ENCODE assay signal across 8 cellular contexts in genomic region chr19:39671739-39672363, GRCh38. TPM values are rescaled to one million over a fixed set of nuclear protein-coding genes. Genes with fewer than 3 reads are reported as not detected.
DNase-seq lines count a peak whose midpoint lies in the region; ATAC-seq and TF ChIP-seq lines count a peak whose summit lies in the region.

No MANE protein-coding gene starts in this region.

- peaks cover 24% of the 10 kb centered on the region for H3K4me1 ChIP-seq in CD4-positive, alpha-beta memory T cell (ENCODE audit: insufficient read depth, low read length)
- H3K4me1 ChIP-seq in H9 (ENCODE audit: insufficient read depth, low read length): peaks cover 5% of the 10 kb centered on the region; the same call in 1 of the 2 replicates
- no peaks in the 10 kb centered on the region for H3K4me1 ChIP-seq in trophoblast cell (ENCODE audit: control insufficient read depth in 1 of 2, insufficient read depth in 2 of 2, low read length in 2 of 2)

- H3K9ac ChIP-seq in H9 (ENCODE audit: extremely low read depth, insufficient read length, low read length) (no peak overlapping the region), trophoblast cell (ENCODE audit: low read length) (no peak overlapping the region)

- H3K27me3 Mint-ChIP-seq in CD4-positive, alpha-beta memory T cell: peaks cover 6 to 10% of the 10 kb centered on the region in 2 donors
- peaks cover 9% of the 10 kb centered on the region for H3K27me3 Mint-ChIP-seq in H9 (ENCODE audit: low read depth)

- no CpG with 5 or more reads among the region's 9 CpGs for WGBS in H9 (ENCODE audit: extremely low coverage, insufficient read length, low lambda C conversion rate)
- no CpG with 5 or more reads among the region's 9 CpGs for WGBS in trophoblast cell (ENCODE audit: extremely low coverage, insufficient coverage, insufficient read length)

- H3K18ac ChIP-seq in H9 (ENCODE audit: insufficient read length, low read depth, low read length) (no peak overlapping the region), trophoblast cell (ENCODE audit: low read length) (no peak overlapping the region)

- H3K79me2 ChIP-seq in H9 (ENCODE audit: insufficient read depth, low read length) (no peaks in the 10 kb centered on the region), trophoblast cell (ENCODE audit: control insufficient read depth, insufficient read depth, low read length, poor library complexity) (no peaks in the 10 kb centered on the region)

- H3K23me2 ChIP-seq in H9 (ENCODE audit: insufficient read length, low read depth, low read length, poor library complexity, severe bottlenecking): no peaks in the 10 kb centered on the region

- no peak overlapping the region for H4K91ac ChIP-seq in H9 (ENCODE audit: insufficient read length, low read depth, low read length)
- H4K91ac ChIP-seq in trophoblast cell (ENCODE audit: low read depth, low read length): no peak overlapping the region

- no peak overlapping the region for H2BK20ac ChIP-seq in H9 (ENCODE audit: low read depth, low read length, poor library complexity, severe bottlenecking)

- intact Hi-C loops in CD4-positive, alpha-beta memory T cell (cut with micrococcal nuclease): loop anchor here (1.0 to 5.0 kb wide), 7 partner anchors 95 to 232 kb away; partner anchors contain the start of genes DLL3 and TIMM50

- no peak overlapping the region for H3K4ac ChIP-seq in H9 (ENCODE audit: low read depth, low read length)
- H3K4ac ChIP-seq in trophoblast cell (ENCODE audit: low read depth, low read length): no peak overlapping the region

- DNase-seq in CD4-positive, alpha-beta memory T cell: peak; percentile 50 to 60 (median 59)
- DNase-seq in H9 (peak; percentile 55), NCI-H526 treated with DMSO at 0.1 percent for 48 hours (lab: John Stamatoyannopoulos, UW) (peak; percentile 67), fibroblast of pulmonary artery (ENCODE audit: low read depth) (peak; percentile 68), trophoblast cell (peak; percentile 53 to 87)
- DNase-seq in activated CD4-positive, alpha-beta T cell treated with anti-CD3 and anti-CD28 coated beads, Interleukin-2, amount 50 U/mL, for 1 hour: peak; percentile 25
- DNase-seq in activated CD8-positive, alpha-beta memory T cell treated with anti-CD3 and anti-CD28 coated beads, Interleukin-2, amount 50 U/mL, for 4 hours: no peak

- H3K23ac ChIP-seq in H9 (ENCODE audit: insufficient read length, low read depth, low read length) (no peak overlapping the region), trophoblast cell (ENCODE audit: low read length) (no peak overlapping the region)

- H3K79me1 ChIP-seq in H9 (ENCODE audit: insufficient read depth, low read depth, low read length, poor library complexity, severe bottlenecking): no peaks in the 10 kb centered on the region
- H3K79me1 ChIP-seq in trophoblast cell (ENCODE audit: low read length): no peaks in the 10 kb centered on the region

- H2AFZ ChIP-seq in H9 (ENCODE audit: low read length) (peak overlapping the region; percentile 74), trophoblast cell (ENCODE audit: insufficient read depth, low read length, poor library complexity) (no peak overlapping the region)

- no peaks in the 10 kb centered on the region for H3K27me3 ChIP-seq in CD4-positive, alpha-beta memory T cell (ENCODE audit: insufficient read depth, low read length)
- H3K27me3 ChIP-seq in H9 (ENCODE audit: insufficient read depth, low read length) (no peaks in the 10 kb centered on the region), trophoblast cell (ENCODE audit: insufficient read depth, low read length) (no peaks in the 10 kb centered on the region)

- no peak overlapping the region for H3K4me3 ChIP-seq in CD4-positive, alpha-beta memory T cell (ENCODE audit: low read length in 2 of 2)
- no peak overlapping the region for H3K4me3 ChIP-seq in fibroblast of pulmonary artery (replicated peaks; ENCODE audit: low read depth, low read length)
- no peak overlapping the region for H3K4me3 ChIP-seq in trophoblast cell (ENCODE audit: low read depth, low read length)

- no peak for ATAC-seq in GM21526 (IDR thresholded peaks at IDR 0.05; ENCODE audit: low FRiP score, unreplicated experiment)

- H2AK5ac ChIP-seq in H9 (ENCODE audit: insufficient read length, low read length): no peak overlapping the region
- H2AK5ac ChIP-seq in trophoblast cell (ENCODE audit: low read length): no peak overlapping the region

- H4K12ac ChIP-seq in trophoblast cell (ENCODE audit: low read depth, low read length): no peak overlapping the region

- H3K4me1 Mint-ChIP-seq in CD4-positive, alpha-beta memory T cell: peaks cover 5 to 33% (median 19%) of the 10 kb centered on the region in 4 donors
- H3K4me1 Mint-ChIP-seq in H9: peaks cover 15 to 20% of the 10 kb centered on the region in 2 experiments

- H3K9me3 Mint-ChIP-seq in CD4-positive, alpha-beta memory T cell: peaks cover 0 to 2% (median 0%) of the 10 kb centered on the region in 8 donors
- peaks cover 3 to 7% of the 10 kb centered on the region in 2 experiments; a peak in 4 of 5 replicates for H3K9me3 Mint-ChIP-seq in H9

- H3K4me2 ChIP-seq in H9 (ENCODE audit: insufficient read depth, insufficient read length, low read length) (no peak overlapping the region), trophoblast cell (ENCODE audit: low read length) (no peak overlapping the region)

- no peak overlapping the region for H2BK5ac ChIP-seq in H9 (ENCODE audit: insufficient read length, low read length)
- no peak overlapping the region for H2BK5ac ChIP-seq in trophoblast cell (ENCODE audit: low read depth, low read length, poor library complexity)

- POLR2A ChIA-PET in CD4-positive, alpha-beta memory T cell (lab: Charles Lee; ENCODE audit: partially characterized antibody): interaction anchor here (1.4 to 1.6 kb wide), 3 partner anchors 108 to 232 kb away, joined by 3 to 5 read pairs (median 4); no protein-coding TSS in a partner anchor

- H3K36me3 ChIP-seq in CD4-positive, alpha-beta memory T cell (ENCODE audit: insufficient read depth, low read length): no peaks in the 10 kb centered on the region
- no peaks in the 10 kb centered on the region for H3K36me3 ChIP-seq in trophoblast cell (ENCODE audit: control insufficient read depth in 1 of 2, insufficient read depth in 2 of 2, low read length in 2 of 2)

- H2BK15ac ChIP-seq in H9 (ENCODE audit: low read depth, low read length): no peak overlapping the region

- no peak overlapping the region for H2BK120ac ChIP-seq in H9 (ENCODE audit: low read depth, low read length, poor library complexity, severe bottlenecking)
- no peak overlapping the region for H2BK120ac ChIP-seq in trophoblast cell (ENCODE audit: insufficient read depth, low read length, poor library complexity)

- H4K5ac ChIP-seq in H9 (ENCODE audit: insufficient read length, low read depth, low read length): no peak overlapping the region

- H3K14ac ChIP-seq in H9 (ENCODE audit: insufficient read depth, low read length) (no peak overlapping the region), trophoblast cell (ENCODE audit: low read length) (no peak overlapping the region)

- H3K56ac ChIP-seq in H9 (ENCODE audit: insufficient read length, low read depth, low read length): no peak overlapping the region

- H3K4me3 Mint-ChIP-seq in CD4-positive, alpha-beta memory T cell: peak overlapping the region in 3 of 8 donors; percentile 5 to 20 (median 17)
- peak overlapping the region in 1 of 2 experiments; percentile 49; a peak in 1 of 5 replicates for H3K4me3 Mint-ChIP-seq in H9

- H3K36me3 Mint-ChIP-seq in CD4-positive, alpha-beta memory T cell: no peaks in the 10 kb centered on the region
- H3K36me3 Mint-ChIP-seq in H9 (ENCODE audit: insufficient read depth in 1 of 3, low read depth in 3 of 3): 0 out of 7 replicates have a peak, but pooled peaks cover 0 to under 1% (median 0%) of the 10 kb centered on the region in 3 experiments

- H4K8ac ChIP-seq in H9 (replicated peaks; ENCODE audit: insufficient read length, low read depth, low read length) (no peak overlapping the region), trophoblast cell (ENCODE audit: low read depth, low read length) (no peak overlapping the region)

- peak overlapping the region in 1 of 7 donors; percentile 9 for H3K27ac Mint-ChIP-seq in CD4-positive, alpha-beta memory T cell
- H3K27ac Mint-ChIP-seq in H9: no peak overlapping the region

- no peaks in the 10 kb centered on the region for H3K9me3 ChIP-seq in CD4-positive, alpha-beta memory T cell (ENCODE audit: control insufficient read depth in 1 of 2, low read length in 2 of 2)
- H3K9me3 ChIP-seq in H9 (ENCODE audit: control insufficient read depth, low read depth, low read length) (no peaks in the 10 kb centered on the region), trophoblast cell (ENCODE audit: insufficient read depth, low read depth, low read length) (no peaks in the 10 kb centered on the region)

- H3K27ac ChIP-seq in CD4-positive, alpha-beta memory T cell (ENCODE audit: low read depth, low read length): no peak overlapping the region
- H3K27ac ChIP-seq in H9 (ENCODE audit: insufficient read length, low read depth, low read length) (no peak overlapping the region), trophoblast cell (ENCODE audit: low read depth, low read length) (no peak overlapping the region)

- H4K20me1 ChIP-seq in H9 (ENCODE audit: control insufficient read depth, insufficient read depth, insufficient read length): no peaks in the 10 kb centered on the region

- peak overlapping the region; percentile 30 for H2BK12ac ChIP-seq in H9 (ENCODE audit: insufficient read length, low read depth, low read length)
- no peak overlapping the region for H2BK12ac ChIP-seq in trophoblast cell (ENCODE audit: low read length)

- CTCF ChIA-PET in CD4-positive, alpha-beta memory T cell (lab: Charles Lee; ENCODE audit: partially characterized antibody): interaction anchor here (1.1 to 7.1 kb wide), 7 partner anchors 10 to 236 kb away, joined by 4 to 100 read pairs (median 7); partner anchors contain the start of genes EID2B and RPS16

- H3T11ph ChIP-seq in H9 (ENCODE audit: low read length): no peak overlapping the region

- TF ChIP-seq CTCF in H9 (conservative IDR thresholded peaks at IDR 0.05) (peak; percentile 83), fibroblast of pulmonary artery (IDR thresholded peaks at IDR 0.05; ENCODE audit: low read length, missing control alignments) (peak; percentile 48)

RNA-seq across cellular contexts. Expression of gene LGALS16, which starts 16.1 kb away (rescaled TPM):
- not detected for total RNA-seq in CD4-positive, alpha-beta memory T cell
- not detected for polyA plus RNA-seq in CD4-positive, alpha-beta memory T cell
- total RNA-seq in H9 (2021): not detected in 2 replicates
- 255 and 289 TPM in 2 replicates for polyA plus RNA-seq in trophoblast cell (2013)

RNA-seq across cellular contexts. Expression of gene LGALS14, which starts 32.4 kb away (rescaled TPM):
- not detected for total RNA-seq in CD4-positive, alpha-beta memory T cell
- polyA plus RNA-seq in CD4-positive, alpha-beta memory T cell: 1 to 10 TPM in 1 of 2 donors, not detected in 1; 1.0 TPM
- total RNA-seq in H9 (2021): not detected in 2 replicates
- polyA plus RNA-seq in trophoblast cell (2013): 0.92 and 0.97 TPM in 2 replicates
